In genomic region chr3:11555823-11556222, GRCh38 we compare ENCODE assay signal across 20 cellular contexts.
DNase-seq lines count a peak whose midpoint lies in the region; ATAC-seq lines count a peak whose summit lies in the region.
"Had no signal": no experiment of that assay in that cellular context is flagged by ENCODE, and none has a peak within 500 bp of the region (broad histone marks: within the 10 kb centered on the region; RNA-seq: fewer than 3 reads in every experiment).

No MANE protein-coding gene starts in this region.

- H3K4me3 Mint-ChIP-seq in activated T-helper 2 cell treated with anti-CD3 and anti-CD28 coated beads, Interferon-gamma antibody, Interleukin-2, Interleukin-4, amounts not matched to agents 10 μg/mL and 5 μg/mL and 100 μg/mL, durations not matched to agents 14 hours and 24 hours and 36 hours (ENCODE audit: low read depth), result no peak overlapping the region
- H3K4me3 Mint-ChIP-seq in stimulated activated effector memory CD8-positive, alpha-beta T cell treated with anti-CD3 and anti-CD28 coated beads, Interleukin-12 subunit alpha, Interleukin-12 subunit beta, amount 100 ng/mL, for 72 hours, result no peak overlapping the region
- H3K4me3 Mint-ChIP-seq: activated T-cell treated with anti-CD3 and anti-CD28 coated beads, Interleukin-2, amount 50 U/mL, for 72 hours; dendritic cell treated with granulocyte-macrophage colony-stimulating factor and Interleukin-4, amounts not matched to agents 40 ng/mL and 50 ng/mL, for 4 days; naive thymus-derived CD8-positive, alpha-beta T cell had no signal

- peak overlapping the region in 5 of 11 experiments; percentile 19 to 40 (median 37); a peak in 4 of 22 replicates for H3K9ac ChIP-seq in BLaER1 treated with 17β-estradiol and CSF1 and Interleukin-3, amounts not matched to agents 10 nM and 100 nM

- intact Hi-C loops in activated T-helper 2 cell treated with anti-CD3 and anti-CD28 coated beads, Interferon-gamma antibody, Interleukin-2, Interleukin-4, amounts not matched to agents 10 μg/mL and 5 μg/mL and 100 μg/mL, durations not matched to agents 14 hours and 24 hours and 36 hours (cut with micrococcal nuclease), result no loop called here

- H3K27me3 Mint-ChIP-seq in activated T-helper 2 cell treated with anti-CD3 and anti-CD28 coated beads, Interferon-gamma antibody, Interleukin-2, Interleukin-4, amounts not matched to agents 10 μg/mL and 5 μg/mL and 100 μg/mL, durations not matched to agents 14 hours and 24 hours and 36 hours (ENCODE audit: low read depth), result no peaks in the 10 kb centered on the region
- H3K27me3 Mint-ChIP-seq: dendritic cell treated with granulocyte-macrophage colony-stimulating factor and Interleukin-4, amounts not matched to agents 40 ng/mL and 50 ng/mL, for 4 days; naive thymus-derived CD8-positive, alpha-beta T cell had no signal

- H3K4me1 Mint-ChIP-seq in activated T-helper 2 cell treated with anti-CD3 and anti-CD28 coated beads, Interferon-gamma antibody, Interleukin-2, Interleukin-4, amounts not matched to agents 10 μg/mL and 5 μg/mL and 100 μg/mL, durations not matched to agents 14 hours and 24 hours and 36 hours (ENCODE audit: low read depth), result peaks cover 2% of the 10 kb centered on the region
- peaks cover 10% of the 10 kb centered on the region for H3K4me1 Mint-ChIP-seq in stimulated activated effector memory CD8-positive, alpha-beta T cell treated with anti-CD3 and anti-CD28 coated beads, Interleukin-12 subunit alpha, Interleukin-12 subunit beta, amount 100 ng/mL, for 72 hours

- peak overlapping the region in 6 of 11 experiments; percentile 69 to 87 (median 84); a peak in 7 of 22 replicates for H3K4me2 ChIP-seq in BLaER1 treated with 17β-estradiol and CSF1 and Interleukin-3, amounts not matched to agents 10 nM and 100 nM
- H3K4me2 ChIP-seq: PC-9 had no signal

- no peaks in the 10 kb centered on the region for H3K27me3 ChIP-seq in BLaER1 treated with 17β-estradiol and CSF1 and Interleukin-3, amounts not matched to agents 10 nM and 100 nM
- no peaks in the 10 kb centered on the region for H3K27me3 ChIP-seq in layer of hippocampus (ENCODE audit: control insufficient read depth, insufficient read depth, low read length)
- H3K27me3 ChIP-seq: right lobe of liver had no signal

- ATAC-seq in stimulated activated effector memory CD8-positive, alpha-beta T cell treated with anti-CD3 and anti-CD28 coated beads, Interleukin-12 subunit alpha, Interleukin-12 subunit beta, amount 100 ng/mL, for 72 hours, result no peak
- ATAC-seq: activated T-cell treated with anti-CD3 and anti-CD28 coated beads, Interleukin-2, amount 50 U/mL, for 72 hours; naive thymus-derived CD8-positive, alpha-beta T cell; right lobe of liver had no signal

- peaks cover 45% of the 10 kb centered on the region for H3K36me3 Mint-ChIP-seq in activated T-helper 2 cell treated with anti-CD3 and anti-CD28 coated beads, Interferon-gamma antibody, Interleukin-2, Interleukin-4, amounts not matched to agents 10 μg/mL and 5 μg/mL and 100 μg/mL, durations not matched to agents 14 hours and 24 hours and 36 hours (ENCODE audit: low read depth)
- H3K36me3 Mint-ChIP-seq in stimulated activated effector memory CD8-positive, alpha-beta T cell treated with anti-CD3 and anti-CD28 coated beads, Interleukin-12 subunit alpha, Interleukin-12 subunit beta, amount 100 ng/mL, for 72 hours, result peaks cover 78% of the 10 kb centered on the region

- H3K9me3 ChIP-seq in BLaER1 treated with 17β-estradiol and CSF1 and Interleukin-3, amounts not matched to agents 10 nM and 100 nM (replicated peaks in 1 of 11), result peaks cover 0 to 3% (median 0%) of the 10 kb centered on the region in 11 experiments; a peak in 1 of 22 replicates
- H3K9me3 ChIP-seq: HAP-1, right lobe of liver had no signal

- H3K4me1 ChIP-seq in BLaER1 treated with 17β-estradiol and CSF1 and Interleukin-3, amounts not matched to agents 10 nM and 100 nM, result peaks cover 39 to 66% (median 59%) of the 10 kb centered on the region in 10 experiments
- H3K4me1 ChIP-seq: HAP-1 had no signal

- no peaks in the 10 kb centered on the region for H3K9me3 Mint-ChIP-seq in activated T-helper 2 cell treated with anti-CD3 and anti-CD28 coated beads, Interferon-gamma antibody, Interleukin-2, Interleukin-4, amounts not matched to agents 10 μg/mL and 5 μg/mL and 100 μg/mL, durations not matched to agents 14 hours and 24 hours and 36 hours
- H3K9me3 Mint-ChIP-seq in stimulated activated effector memory CD8-positive, alpha-beta T cell treated with anti-CD3 and anti-CD28 coated beads, Interleukin-12 subunit alpha, Interleukin-12 subunit beta, amount 100 ng/mL, for 72 hours, result no peaks in the 10 kb centered on the region
- H3K9me3 Mint-ChIP-seq: activated T-cell treated with anti-CD3 and anti-CD28 coated beads, Interleukin-2, amount 50 U/mL, for 72 hours; dendritic cell treated with granulocyte-macrophage colony-stimulating factor and Interleukin-4, amounts not matched to agents 40 ng/mL and 50 ng/mL, for 4 days had no signal

- DNase-seq in activated T-helper 2 cell treated with anti-CD3 and anti-CD28 coated beads, Interferon-gamma antibody, Interleukin-2, Interleukin-4, amounts not matched to agents 10 μg/mL and 5 μg/mL and 100 μg/mL, durations not matched to agents 14 hours and 24 hours and 36 hours (ENCODE audit: low spot score), result no peak
- DNase-seq in stimulated activated effector memory CD8-positive, alpha-beta T cell treated with anti-CD3 and anti-CD28 coated beads, Interleukin-12 subunit alpha, Interleukin-12 subunit beta, amount 100 ng/mL, for 72 hours (ENCODE audit: low spot score in 2 of 2), result no peak
- DNase-seq in NCI-H345 (lab: John Stamatoyannopoulos, UW), result no peak
- DNase-seq in NCI-H2196 (lab: John Stamatoyannopoulos, UW; ENCODE audit: unreplicated experiment), result no peak
- DNase-seq in NCI-H82 treated with DMSO at 0.1 percent for 48 hours (lab: John Stamatoyannopoulos, UW; ENCODE audit: unreplicated experiment), result no peak
- no peak for DNase-seq in glomerular visceral epithelial cell (ENCODE audit: extremely low spot score)
- DNase-seq: activated CD4-positive, alpha-beta T cell treated with anti-CD3 and anti-CD28 coated beads, Interleukin-2, amount 50 U/mL, for 48 hours; activated T-cell treated with anti-CD3 and anti-CD28 coated beads, Interleukin-2, amount 50 U/mL, for 72 hours; amniotic stem cell; GF-D8; naive thymus-derived CD8-positive, alpha-beta T cell; NCI-H2029; NCI-H524; PC-9; right lobe of liver; stimulated activated CD4-positive, alpha-beta T cell treated with anti-CD3 and anti-CD28 coated beads, Interleukin-4, amount 100 ng/mL, for 1 hour had no signal

- peaks cover 70 to 100% (median 96%) of the 10 kb centered on the region in 11 experiments for H4K20me1 ChIP-seq in BLaER1 treated with 17β-estradiol and CSF1 and Interleukin-3, amounts not matched to agents 10 nM and 100 nM

- H3K27ac Mint-ChIP-seq in activated T-helper 2 cell treated with anti-CD3 and anti-CD28 coated beads, Interferon-gamma antibody, Interleukin-2, Interleukin-4, amounts not matched to agents 10 μg/mL and 5 μg/mL and 100 μg/mL, durations not matched to agents 14 hours and 24 hours and 36 hours, result peak overlapping the region; percentile 12
- H3K27ac Mint-ChIP-seq in stimulated activated effector memory CD8-positive, alpha-beta T cell treated with anti-CD3 and anti-CD28 coated beads, Interleukin-12 subunit alpha, Interleukin-12 subunit beta, amount 100 ng/mL, for 72 hours, result peak overlapping the region; percentile 76
- H3K27ac Mint-ChIP-seq: dendritic cell treated with granulocyte-macrophage colony-stimulating factor and Interleukin-4, amounts not matched to agents 40 ng/mL and 50 ng/mL, for 4 days had no signal

- peak overlapping the region in 4 of 11 experiments; percentile 10 to 32 (median 12); a peak in 5 of 22 replicates for H3K27ac ChIP-seq in BLaER1 treated with 17β-estradiol and CSF1 and Interleukin-3, amounts not matched to agents 10 nM and 100 nM
- H3K27ac ChIP-seq in layer of hippocampus (ENCODE audit: low read depth, low read length), result peak overlapping the region; percentile 65
- H3K27ac ChIP-seq: PC-9, right lobe of liver had no signal

- H3K4me3 ChIP-seq in BLaER1 treated with 17β-estradiol and CSF1 and Interleukin-3, amounts not matched to agents 10 nM and 100 nM, result no peak overlapping the region
- H3K4me3 ChIP-seq: HAP-1, PC-9, right lobe of liver had no signal

- peaks cover 72 to 89% (median 86%) of the 10 kb centered on the region in 11 experiments for H3K36me3 ChIP-seq in BLaER1 treated with 17β-estradiol and CSF1 and Interleukin-3, amounts not matched to agents 10 nM and 100 nM
